ENCODE assay signal across 10 cellular contexts in genomic region chr2:28736034-28736433, GRCh38. TPM values are rescaled to one million over a fixed set of nuclear protein-coding genes. Genes with fewer than 3 reads are reported as not detected.
DNase-seq lines count a peak whose midpoint lies in the region; ATAC-seq and TF ChIP-seq lines count a peak whose summit lies in the region.
"Had no signal": no experiment of that assay in that cellular context is flagged by ENCODE, and none has a peak within 500 bp of the region (broad histone marks: within the 10 kb centered on the region; RNA-seq: fewer than 3 reads in every experiment).

No MANE protein-coding gene starts in this region.

- H3K27me3 ChIP-seq in thyroid gland, result no peaks in the 10 kb centered on the region
- H3K27me3 ChIP-seq in effector memory CD4-positive, alpha-beta T cell (replicated peaks; ENCODE audit: control insufficient read depth, insufficient read depth, low read length, poor library complexity, severe bottlenecking), result no peaks in the 10 kb centered on the region

- TF ChIP-seq POLR2A in thyroid gland (IDR thresholded peaks at IDR 0.05), result peak in 1 of 2 donors; percentile 70

- peaks cover 14 to 37% of the 10 kb centered on the region in 2 donors for H3K4me1 ChIP-seq in thyroid gland
- no peaks in the 10 kb centered on the region for H3K4me1 ChIP-seq in effector memory CD4-positive, alpha-beta T cell (ENCODE audit: control insufficient read depth, insufficient read depth, low read length, poor library complexity, severe bottlenecking)

- no peak overlapping the region for H3K4me3 ChIP-seq in thyroid gland (replicated peaks in 1 of 3)
- no peak overlapping the region for H3K4me3 ChIP-seq in effector memory CD4-positive, alpha-beta T cell (ENCODE audit: insufficient read depth, low read depth, low read length, poor library complexity, severe bottlenecking)

- WGBS in thyroid gland, 2 donors, result 30 to 33% methylated on average over 3 of the region's 3 CpGs

- DNase-seq in NCI-H2196 (lab: John Stamatoyannopoulos, UW; ENCODE audit: unreplicated experiment) (peak; percentile 66), cerebellum (ENCODE audit: low spot score) (peak; percentile 93), left colon (peak; percentile 58 to 79), thyroid gland (peak; percentile 95 to 96), HT-29 (ENCODE audit: low spot score) (no peak), HK-2 (ENCODE audit: unreplicated experiment) (no peak)
- DNase-seq in activated CD4-positive, CD25-positive, alpha-beta regulatory T cell (lab: John Stamatoyannopoulos, UW), result no peak
- no peak for DNase-seq in effector memory CD4-positive, alpha-beta T cell
- DNase-seq: NCI-H1092 treated with DMSO at 0.1 percent for 48 hours, T-helper 17 cell had no signal

- peak; percentile 96 for ATAC-seq in left colon
- ATAC-seq: T-helper 17 cell had no signal

- H3K36me3 ChIP-seq in thyroid gland, result no peaks in the 10 kb centered on the region
- no peaks in the 10 kb centered on the region for H3K36me3 ChIP-seq in effector memory CD4-positive, alpha-beta T cell (ENCODE audit: control insufficient read depth, insufficient read depth, low read length)

- TF ChIP-seq CTCF in thyroid gland (IDR thresholded peaks at IDR 0.05), result no peak

- intact Hi-C loops in left colon (cut with DNase I, micrococcal nuclease) (no loop called here), thyroid gland (cut with DNase I) (no loop called here)

- H3K9me3 ChIP-seq in thyroid gland, result no peaks in the 10 kb centered on the region
- H3K9me3 ChIP-seq in effector memory CD4-positive, alpha-beta T cell (ENCODE audit: control insufficient read depth, low read length), result no peaks in the 10 kb centered on the region

- peak overlapping the region; percentile 78 to 92 (median 89) for H3K27ac ChIP-seq in thyroid gland
- H3K27ac ChIP-seq in effector memory CD4-positive, alpha-beta T cell (ENCODE audit: insufficient read depth, low read length, poor library complexity, severe bottlenecking), result no peak overlapping the region

RNA-seq across cellular contexts. Expression of gene PPP1CB, which starts 15.6 kb away (rescaled TPM):
- total RNA-seq in cerebellum (185 TPM), left colon (100 to 1,000 TPM; 283 to 395 TPM), thyroid gland (100 to 1,000 TPM; 142 to 229 (median 199) TPM)
- total RNA-seq in HT-29 (2014; rRNA removed; shearing (Covaris generic)), result 52.9 and 60.7 TPM in 2 replicates

Comparison
In these comparisons a context has a peak if more than half of its experiments do, and no peak if none do; other contexts are left out.
1. DNase-seq: peak in NCI-H2196 (single experiment), cerebellum (single experiment), left colon (2 of 2) and thyroid gland (2 of 2); none in activated CD4-positive, CD25-positive, alpha-beta regulatory T cell (0 of 4), HT-29 (single experiment), effector memory CD4-positive, alpha-beta T cell (0 of 3) and HK-2 (single experiment).